15 cellular contexts compared by ENCODE assay signal in the genomic region with DNA sequence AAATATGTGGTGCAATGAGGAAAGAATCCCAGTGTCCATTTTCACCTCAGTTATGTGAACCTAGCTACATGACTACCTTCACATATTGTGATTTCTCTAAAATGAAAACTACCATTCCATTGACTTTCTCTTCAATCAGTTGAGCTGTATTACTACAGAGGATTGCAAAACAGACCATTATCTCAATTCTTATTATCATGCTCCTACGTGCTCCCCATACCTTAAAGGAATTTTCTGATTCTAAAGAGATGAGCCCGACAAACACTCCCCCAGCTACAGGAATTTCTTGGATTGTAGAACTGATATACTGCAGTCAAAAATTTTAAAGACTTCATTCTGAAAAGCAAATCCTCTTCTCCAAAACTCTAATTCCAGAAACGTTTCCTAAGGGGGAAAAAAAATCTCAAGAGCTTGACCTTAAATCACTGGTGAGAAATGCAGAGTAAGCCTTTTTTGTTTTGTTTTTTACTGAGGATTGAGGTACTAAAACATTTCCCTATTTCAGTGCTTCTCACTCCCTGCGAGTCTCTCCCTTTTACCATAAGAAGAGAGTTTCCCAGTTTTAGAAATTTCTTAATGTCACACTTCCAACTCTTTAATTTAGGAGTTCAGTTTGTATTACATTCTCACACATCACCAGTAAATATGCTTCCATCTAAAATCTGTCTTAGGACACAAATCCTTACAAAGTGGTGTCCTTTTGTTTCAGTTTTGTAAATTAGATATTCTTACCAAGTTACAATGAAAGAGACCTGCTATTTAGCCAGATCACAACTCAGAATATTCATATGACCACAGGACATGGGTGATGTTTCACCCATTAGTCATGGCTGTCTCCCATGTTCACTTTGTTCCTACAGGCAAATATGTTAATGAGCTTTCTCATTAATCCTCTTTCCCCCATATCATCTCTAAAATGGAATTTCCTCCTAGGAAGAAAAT.
A peak's percentile ranks its signal among the peaks of the same experiment; 100 is the strongest.
DNase-seq lines count a peak whose midpoint lies in the region; ATAC-seq, FAIRE-seq and TF ChIP-seq lines count a peak whose summit lies in the region.
"Had no signal": no experiment of that assay in that cellular context is flagged by ENCODE, and none has a peak within 500 bp of the region (broad histone marks: within the 10 kb centered on the region; RNA-seq: fewer than 3 reads in every experiment).

No MANE protein-coding gene starts in this region.

- no peaks in the 10 kb centered on the region for H3K27me3 ChIP-seq in IMR-90 (ENCODE audit: control insufficient read depth, insufficient read depth, low read length)
- no peaks in the 10 kb centered on the region for H3K27me3 ChIP-seq in bronchial epithelial cell (ENCODE audit: control insufficient read depth, insufficient read depth, low read length)
- H3K27me3 ChIP-seq: BLaER1 treated with 17β-estradiol and CSF1 and Interleukin-3, amounts not matched to agents 10 nM and 100 nM; stomach had no signal

- H3K4me3 ChIP-seq in IMR-90 (ENCODE audit: insufficient read depth, low read depth, low read length) (no peak overlapping the region), bronchial epithelial cell (ENCODE audit: low read depth, low read length) (no peak overlapping the region), mesodermal cell (ENCODE audit: extremely low read depth, insufficient read depth, low read length, poor library complexity, severe bottlenecking) (no peak overlapping the region)
- H3K4me3 ChIP-seq: BLaER1 treated with 17β-estradiol and CSF1 and Interleukin-3, amounts not matched to agents 10 nM and 100 nM; stomach had no signal

- no peak overlapping the region for H2AFZ ChIP-seq in IMR-90 (replicated peaks; ENCODE audit: low read length, poor library complexity)

- no peak overlapping the region for H2BK15ac ChIP-seq in IMR-90 (ENCODE audit: low read depth, low read length)

- TF ChIP-seq POLR2A in IMR-90 (IDR thresholded peaks at IDR 0.05; ENCODE audit: low read depth, low read length): no peak

- no peak overlapping the region for H3K9ac ChIP-seq in IMR-90 (ENCODE audit: low read depth, low read length)
- H3K9ac ChIP-seq: BLaER1 treated with 17β-estradiol and CSF1 and Interleukin-3, amounts not matched to agents 10 nM and 100 nM had no signal

- TF ChIP-seq RAD21 in IMR-90 (IDR thresholded peaks at IDR 0.05; ENCODE audit: low read length): no peak

- no peak overlapping the region for H3K4ac ChIP-seq in IMR-90 (ENCODE audit: low read depth, low read length)

- no peak for TF ChIP-seq CTCF in IMR-90 (conservative IDR thresholded peaks at IDR 0.05; ENCODE audit: low read depth, low read length)
- TF ChIP-seq CTCF in bronchial epithelial cell (IDR thresholded peaks at IDR 0.05; ENCODE audit: insufficient read depth, low read length, severe bottlenecking): no peak

- ATAC-seq in IMR-90 (ENCODE audit: low read depth): no peak
- ATAC-seq: right cardiac atrium had no signal

- no peak overlapping the region for H2AK5ac ChIP-seq in IMR-90 (ENCODE audit: low read depth, low read length)

- no peaks in the 10 kb centered on the region for H3K9me1 ChIP-seq in IMR-90 (ENCODE audit: insufficient read depth, low read length)

- no peak overlapping the region for H2AK9ac ChIP-seq in IMR-90 (replicated peaks; ENCODE audit: low read depth, low read length, poor library complexity)

- FAIRE-seq in bronchial epithelial cell (lab: Jason Lieb, UNC): no peak

- in situ Hi-C loops in IMR-90 (cut with MboI; ENCODE audit: low sequenced_read_pairs): no loop called here

- H4K20me1 ChIP-seq in IMR-90 (ENCODE audit: insufficient read depth, low read length): no peaks in the 10 kb centered on the region
- H4K20me1 ChIP-seq: BLaER1 treated with 17β-estradiol and CSF1 and Interleukin-3, amounts not matched to agents 10 nM and 100 nM had no signal

- BruUV-seq in IMR-90 (replicated peaks; lab: Mats Ljungman, UMichigan): no TSS peak

- no CpG with 5 or more reads among the region's 4 CpGs for WGBS in IMR-90 (ENCODE audit: extremely low coverage in 2 of 2, insufficient read length in 1 of 2), 2 experiments
- 40 to 58% methylated on average over 1 to 2 of the region's 4 CpGs for WGBS in mesodermal cell (ENCODE audit: insufficient coverage in 2 of 2), 2 experiments

- intact Hi-C loops in IMR-90 (cut with micrococcal nuclease): no loop called here

- no peak overlapping the region for H3K14ac ChIP-seq in IMR-90 (replicated peaks; ENCODE audit: low read depth, low read length)

- H2BK5ac ChIP-seq in IMR-90 (ENCODE audit: low read depth, low read length, poor library complexity, severe bottlenecking): no peak overlapping the region

- H3K27ac ChIP-seq in IMR-90 (ENCODE audit: insufficient read depth, low read length) (no peak overlapping the region), mesodermal cell (ENCODE audit: low read depth, low read length, severe bottlenecking) (peak overlapping the region; percentile 33)
- H3K27ac ChIP-seq: BLaER1 treated with 17β-estradiol and CSF1 and Interleukin-3, amounts not matched to agents 10 nM and 100 nM; stomach; VCaP had no signal

- no peak overlapping the region for H2BK120ac ChIP-seq in IMR-90 (ENCODE audit: low read depth, low read length)

- dilution Hi-C loops in IMR-90 (cut with HindIII; ENCODE audit: low sequenced_read_pairs, unreplicated experiment): no loop called here

- H4K8ac ChIP-seq in IMR-90 (ENCODE audit: low read depth in 2 of 2, low read length in 2 of 2): no peak overlapping the region

- H3K36me3 ChIP-seq in IMR-90 (ENCODE audit: control insufficient read depth, insufficient read depth, low read length) (peaks cover 2% of the 10 kb centered on the region; the same call in 1 of the 2 replicates), bronchial epithelial cell (ENCODE audit: control insufficient read depth, insufficient read depth, low read length) (no peaks in the 10 kb centered on the region), mesodermal cell (ENCODE audit: control insufficient read depth, insufficient read depth, low read length) (no peaks in the 10 kb centered on the region)
- H3K36me3 ChIP-seq: BLaER1 treated with 17β-estradiol and CSF1 and Interleukin-3, amounts not matched to agents 10 nM and 100 nM; stomach had no signal

- DNase-seq in Daoy (ENCODE audit: low read depth) (peak; percentile 80), IMR-90 (peak; percentile 56), bronchial epithelial cell (ENCODE audit: low read depth) (peak; percentile 92), COLO668 (lab: John Stamatoyannopoulos, UW; ENCODE audit: unreplicated experiment) (no peak), NCI-H510A (lab: John Stamatoyannopoulos, UW) (no peak)
- no peak for DNase-seq in stimulated activated CD4-positive, alpha-beta T cell treated with anti-CD3 and anti-CD28 coated beads, Interleukin-4, amount 100 ng/mL, for 4 hours
- no peak for DNase-seq in stimulated activated CD4-positive, alpha-beta T cell treated with anti-CD3 and anti-CD28 coated beads, Interleukin-4, amount 100 ng/mL, for 24 hours
- DNase-seq: activated CD8-positive, alpha-beta memory T cell treated with anti-CD3 and anti-CD28 coated beads, Interleukin-2, amount 50 U/mL, for 4 hours; immature natural killer cell; NCI-H526; right cardiac atrium; stomach had no signal

- no peak overlapping the region for H3K56ac ChIP-seq in IMR-90 (ENCODE audit: extremely low read depth, insufficient read depth, low read length)

- no peak overlapping the region for H3K18ac ChIP-seq in IMR-90 (ENCODE audit: low read depth, low read length)

- H3K79me1 ChIP-seq in IMR-90 (ENCODE audit: low read depth in 1 of 2, low read length in 2 of 2): peaks cover 6 to 10% of the 10 kb centered on the region in 2 experiments; a peak in 2 of 4 replicates

- H3K9me3 ChIP-seq in IMR-90 (ENCODE audit: control insufficient read depth, insufficient read depth, low read length) (no peaks in the 10 kb centered on the region), mesodermal cell (ENCODE audit: control insufficient read depth, low read length) (no peaks in the 10 kb centered on the region)
- H3K9me3 ChIP-seq: BLaER1 treated with 17β-estradiol and CSF1 and Interleukin-3, amounts not matched to agents 10 nM and 100 nM; stomach had no signal

- peaks cover 6% of the 10 kb centered on the region; the same call in 1 of the 2 replicates for H3K4me1 ChIP-seq in IMR-90 (ENCODE audit: control insufficient read depth, insufficient read depth, low read length)
- H3K4me1 ChIP-seq in mesodermal cell (ENCODE audit: control insufficient read depth, insufficient read depth, low read length, poor library complexity, severe bottlenecking): peaks cover 16% of the 10 kb centered on the region

- POLR2A ChIA-PET in IMR-90 (lab: Charles Lee; ENCODE audit: unreplicated experiment): no interaction called here

- CTCF ChIA-PET in IMR-90 (lab: Yijun Ruan, JAX): no interaction called here

- H3K23ac ChIP-seq in IMR-90 (ENCODE audit: low read depth, low read length): no peak overlapping the region

- no peak overlapping the region for H3K4me2 ChIP-seq in IMR-90 (ENCODE audit: low read depth, low read length)

- H4K5ac ChIP-seq in IMR-90 (ENCODE audit: low read depth, low read length): no peak overlapping the region

- no peak overlapping the region for H4K91ac ChIP-seq in IMR-90 (ENCODE audit: insufficient read depth, low read depth, low read length)

- H2BK20ac ChIP-seq in IMR-90 (ENCODE audit: low read depth, low read length): no peak overlapping the region

TF ChIP-seq in IMR-90, 13 proteins besides CTCF, POLR2A, EP300 and RAD21:
- TF ChIP-seq MXI1 (IDR thresholded peaks at IDR 0.05; ENCODE audit: borderline replicate concordance, low read depth, low read length) (no peak), RFX5 (IDR thresholded peaks at IDR 0.05; ENCODE audit: low read depth, low read length) (no peak), MAFK (IDR thresholded peaks at IDR 0.05; ENCODE audit: low read depth, low read length) (peak; percentile 82), RCOR1 (IDR thresholded peaks at IDR 0.05; ENCODE audit: insufficient replicate concordance, low read length) (no peak), FOS (IDR thresholded peaks at IDR 0.05; ENCODE audit: low read depth, low read length) (no peak), MAZ (IDR thresholded peaks at IDR 0.05; ENCODE audit: borderline replicate concordance, low read depth, low read length) (no peak)

Comparison
In these comparisons a context has a peak if more than half of its experiments do, and no peak if none do; other contexts are left out.
1. DNase-seq: peak in Daoy (single experiment), IMR-90 (single experiment) and bronchial epithelial cell (single experiment); none in COLO668 (single experiment), NCI-H510A (single experiment), stimulated activated CD4-positive, alpha-beta T cell treated with anti-CD3 and anti-CD28 coated beads, Interleukin-4, amount 100 ng/mL, for 4 hours (0 of 2) and stimulated activated CD4-positive, alpha-beta T cell treated with anti-CD3 and anti-CD28 coated beads, Interleukin-4, amount 100 ng/mL, for 24 hours (single experiment).